ENCODE assay signal across 1 cellular context in genomic region chr20:50730765-50731054, GRCh38.
TF ChIP-seq lines count a peak whose summit lies in the region.

No MANE protein-coding gene starts in this region.

TF ChIP-seq in HepG2, 621 proteins besides CTCF, POLR2A, EP300 and RAD21 (continues in another document):
- TF ChIP-seq CEBPZ (IDR thresholded peaks at IDR 0.05; ENCODE audit: low read length), result no peak
- no peak for TF ChIP-seq CBFB (CRISPR knock-in tag; IDR thresholded peaks at IDR 0.05)
- no peak for TF ChIP-seq ZKSCAN5 (CRISPR knock-in tag; IDR thresholded peaks at IDR 0.05)
- TF ChIP-seq ZNF317 (CRISPR knock-in tag; IDR thresholded peaks at IDR 0.05), result 0 out of 2 replicates have a peak, but pooled peaks have one; percentile 69
- TF ChIP-seq ZKSCAN1 (IDR thresholded peaks at IDR 0.05; ENCODE audit: low read length), result no peak; the same call in 1 of the 2 replicates
- TF ChIP-seq TMF1 (CRISPR knock-in tag; IDR thresholded peaks at IDR 0.05; ENCODE audit: low read depth), result no peak; the same call in 1 of the 2 replicates
- TF ChIP-seq, protein P1, sequence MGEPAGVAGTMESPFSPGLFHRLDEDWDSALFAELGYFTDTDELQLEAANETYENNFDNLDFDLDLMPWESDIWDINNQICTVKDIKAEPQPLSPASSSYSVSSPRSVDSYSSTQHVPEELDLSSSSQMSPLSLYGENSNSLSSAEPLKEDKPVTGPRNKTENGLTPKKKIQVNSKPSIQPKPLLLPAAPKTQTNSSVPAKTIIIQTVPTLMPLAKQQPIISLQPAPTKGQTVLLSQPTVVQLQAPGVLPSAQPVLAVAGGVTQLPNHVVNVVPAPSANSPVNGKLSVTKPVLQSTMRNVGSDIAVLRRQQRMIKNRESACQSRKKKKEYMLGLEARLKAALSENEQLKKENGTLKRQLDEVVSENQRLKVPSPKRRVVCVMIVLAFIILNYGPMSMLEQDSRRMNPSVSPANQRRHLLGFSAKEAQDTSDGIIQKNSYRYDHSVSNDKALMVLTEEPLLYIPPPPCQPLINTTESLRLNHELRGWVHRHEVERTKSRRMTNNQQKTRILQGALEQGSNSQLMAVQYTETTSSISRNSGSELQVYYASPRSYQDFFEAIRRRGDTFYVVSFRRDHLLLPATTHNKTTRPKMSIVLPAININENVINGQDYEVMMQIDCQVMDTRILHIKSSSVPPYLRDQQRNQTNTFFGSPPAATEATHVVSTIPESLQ (CRISPR knock-in tag; conservative IDR thresholded peaks at IDR 0.05), result no peak; the same call in 1 of the 2 replicates
- TF ChIP-seq LCORL (IDR thresholded peaks at IDR 0.05), result no peak
- TF ChIP-seq LCORL (CRISPR knock-in tag; IDR thresholded peaks at IDR 0.05), result no peak; the same call in 1 of the 2 replicates
- TF ChIP-seq TCF7 (IDR thresholded peaks at IDR 0.05; ENCODE audit: low read depth), result no peak
- TF ChIP-seq SMAD3 (CRISPR knock-in tag; IDR thresholded peaks at IDR 0.05), result no peak
- no peak for TF ChIP-seq ZNF276 (CRISPR knock-in tag; IDR thresholded peaks at IDR 0.05; ENCODE audit: low read depth)
- TF ChIP-seq ZNF530 (CRISPR knock-in tag; IDR thresholded peaks at IDR 0.05; ENCODE audit: low read depth), result 0 out of 2 replicates have a peak, but pooled peaks have one; percentile 2
- TF ChIP-seq, protein P2, sequence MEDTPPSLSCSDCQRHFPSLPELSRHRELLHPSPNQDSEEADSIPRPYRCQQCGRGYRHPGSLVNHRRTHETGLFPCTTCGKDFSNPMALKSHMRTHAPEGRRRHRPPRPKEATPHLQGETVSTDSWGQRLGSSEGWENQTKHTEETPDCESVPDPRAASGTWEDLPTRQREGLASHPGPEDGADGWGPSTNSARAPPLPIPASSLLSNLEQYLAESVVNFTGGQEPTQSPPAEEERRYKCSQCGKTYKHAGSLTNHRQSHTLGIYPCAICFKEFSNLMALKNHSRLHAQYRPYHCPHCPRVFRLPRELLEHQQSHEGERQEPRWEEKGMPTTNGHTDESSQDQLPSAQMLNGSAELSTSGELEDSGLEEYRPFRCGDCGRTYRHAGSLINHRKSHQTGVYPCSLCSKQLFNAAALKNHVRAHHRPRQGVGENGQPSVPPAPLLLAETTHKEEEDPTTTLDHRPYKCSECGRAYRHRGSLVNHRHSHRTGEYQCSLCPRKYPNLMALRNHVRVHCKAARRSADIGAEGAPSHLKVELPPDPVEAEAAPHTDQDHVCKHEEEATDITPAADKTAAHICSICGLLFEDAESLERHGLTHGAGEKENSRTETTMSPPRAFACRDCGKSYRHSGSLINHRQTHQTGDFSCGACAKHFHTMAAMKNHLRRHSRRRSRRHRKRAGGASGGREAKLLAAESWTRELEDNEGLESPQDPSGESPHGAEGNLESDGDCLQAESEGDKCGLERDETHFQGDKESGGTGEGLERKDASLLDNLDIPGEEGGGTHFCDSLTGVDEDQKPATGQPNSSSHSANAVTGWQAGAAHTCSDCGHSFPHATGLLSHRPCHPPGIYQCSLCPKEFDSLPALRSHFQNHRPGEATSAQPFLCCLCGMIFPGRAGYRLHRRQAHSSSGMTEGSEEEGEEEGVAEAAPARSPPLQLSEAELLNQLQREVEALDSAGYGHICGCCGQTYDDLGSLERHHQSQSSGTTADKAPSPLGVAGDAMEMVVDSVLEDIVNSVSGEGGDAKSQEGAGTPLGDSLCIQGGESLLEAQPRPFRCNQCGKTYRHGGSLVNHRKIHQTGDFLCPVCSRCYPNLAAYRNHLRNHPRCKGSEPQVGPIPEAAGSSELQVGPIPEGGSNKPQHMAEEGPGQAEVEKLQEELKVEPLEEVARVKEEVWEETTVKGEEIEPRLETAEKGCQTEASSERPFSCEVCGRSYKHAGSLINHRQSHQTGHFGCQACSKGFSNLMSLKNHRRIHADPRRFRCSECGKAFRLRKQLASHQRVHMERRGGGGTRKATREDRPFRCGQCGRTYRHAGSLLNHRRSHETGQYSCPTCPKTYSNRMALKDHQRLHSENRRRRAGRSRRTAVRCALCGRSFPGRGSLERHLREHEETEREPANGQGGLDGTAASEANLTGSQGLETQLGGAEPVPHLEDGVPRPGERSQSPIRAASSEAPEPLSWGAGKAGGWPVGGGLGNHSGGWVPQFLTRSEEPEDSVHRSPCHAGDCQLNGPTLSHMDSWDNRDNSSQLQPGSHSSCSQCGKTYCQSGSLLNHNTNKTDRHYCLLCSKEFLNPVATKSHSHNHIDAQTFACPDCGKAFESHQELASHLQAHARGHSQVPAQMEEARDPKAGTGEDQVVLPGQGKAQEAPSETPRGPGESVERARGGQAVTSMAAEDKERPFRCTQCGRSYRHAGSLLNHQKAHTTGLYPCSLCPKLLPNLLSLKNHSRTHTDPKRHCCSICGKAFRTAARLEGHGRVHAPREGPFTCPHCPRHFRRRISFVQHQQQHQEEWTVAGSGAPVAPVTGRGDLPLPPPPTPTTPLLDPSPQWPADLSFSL (CRISPR knock-in tag; IDR thresholded peaks at IDR 0.05), result no peak
- TF ChIP-seq IRF2 (CRISPR knock-in tag; IDR thresholded peaks at IDR 0.05), result 0 out of 2 replicates have a peak, but pooled peaks have one; percentile 3
- no peak for TF ChIP-seq ELF1 (CRISPR knock-in tag; IDR thresholded peaks at IDR 0.05)
- TF ChIP-seq ZNF839 (CRISPR knock-in tag; IDR thresholded peaks at IDR 0.05; ENCODE audit: borderline replicate concordance), result 0 out of 2 replicates have a peak, but pooled peaks have one; percentile 58
- TF ChIP-seq NFKB2 (CRISPR knock-in tag; IDR thresholded peaks at IDR 0.05; ENCODE audit: borderline replicate concordance), result no peak
- no peak; the same call in 1 of the 2 replicates for TF ChIP-seq HES4 (CRISPR knock-in tag; IDR thresholded peaks at IDR 0.05; ENCODE audit: borderline replicate concordance)
- TF ChIP-seq ZNF557 (CRISPR knock-in tag; IDR thresholded peaks at IDR 0.05), result 0 out of 2 replicates have a peak, but pooled peaks have one; percentile 23
- peak; percentile 20; the same call in 1 of the 2 replicates for TF ChIP-seq BCL6 (CRISPR knock-in tag; IDR thresholded peaks at IDR 0.05)
- 0 out of 2 replicates have a peak, but pooled peaks have one; percentile 13 for TF ChIP-seq CC2D1A (CRISPR knock-in tag; IDR thresholded peaks at IDR 0.05)
- peak; percentile 9; the same call in 1 of the 2 replicates for TF ChIP-seq ZNF362 (CRISPR knock-in tag; IDR thresholded peaks at IDR 0.05; ENCODE audit: borderline replicate concordance)
- no peak for TF ChIP-seq PLRG1 (conservative IDR thresholded peaks at IDR 0.05)
- TF ChIP-seq HHEX (CRISPR knock-in tag; IDR thresholded peaks at IDR 0.05), result no peak
- TF ChIP-seq SALL2 (CRISPR knock-in tag; IDR thresholded peaks at IDR 0.05), result no peak
- TF ChIP-seq POGK (CRISPR knock-in tag; conservative IDR thresholded peaks at IDR 0.05), result 0 out of 2 replicates have a peak, but pooled peaks have one; percentile 16
- TF ChIP-seq RARG (CRISPR knock-in tag; IDR thresholded peaks at IDR 0.05; ENCODE audit: low read depth), result no peak
- TF ChIP-seq, protein P3, sequence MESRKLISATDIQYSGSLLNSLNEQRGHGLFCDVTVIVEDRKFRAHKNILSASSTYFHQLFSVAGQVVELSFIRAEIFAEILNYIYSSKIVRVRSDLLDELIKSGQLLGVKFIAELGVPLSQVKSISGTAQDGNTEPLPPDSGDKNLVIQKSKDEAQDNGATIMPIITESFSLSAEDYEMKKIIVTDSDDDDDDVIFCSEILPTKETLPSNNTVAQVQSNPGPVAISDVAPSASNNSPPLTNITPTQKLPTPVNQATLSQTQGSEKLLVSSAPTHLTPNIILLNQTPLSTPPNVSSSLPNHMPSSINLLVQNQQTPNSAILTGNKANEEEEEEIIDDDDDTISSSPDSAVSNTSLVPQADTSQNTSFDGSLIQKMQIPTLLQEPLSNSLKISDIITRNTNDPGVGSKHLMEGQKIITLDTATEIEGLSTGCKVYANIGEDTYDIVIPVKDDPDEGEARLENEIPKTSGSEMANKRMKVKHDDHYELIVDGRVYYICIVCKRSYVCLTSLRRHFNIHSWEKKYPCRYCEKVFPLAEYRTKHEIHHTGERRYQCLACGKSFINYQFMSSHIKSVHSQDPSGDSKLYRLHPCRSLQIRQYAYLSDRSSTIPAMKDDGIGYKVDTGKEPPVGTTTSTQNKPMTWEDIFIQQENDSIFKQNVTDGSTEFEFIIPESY (CRISPR knock-in tag; IDR thresholded peaks at IDR 0.05), result no peak
- no peak for TF ChIP-seq NFIB (CRISPR knock-in tag; IDR thresholded peaks at IDR 0.05; ENCODE audit: borderline replicate concordance)
- peak; percentile 17 for TF ChIP-seq ZMYM3 (CRISPR knock-in tag; IDR thresholded peaks at IDR 0.05)
- no peak for TF ChIP-seq ZNF572 (CRISPR knock-in tag; IDR thresholded peaks at IDR 0.05)
- no peak for TF ChIP-seq RNF219 (CRISPR knock-in tag; IDR thresholded peaks at IDR 0.05)
- no peak for TF ChIP-seq SP2 (CRISPR knock-in tag; IDR thresholded peaks at IDR 0.05)
- TF ChIP-seq ZNF160 (CRISPR knock-in tag; IDR thresholded peaks at IDR 0.05), result no peak
